In genomic region chr2:73162856-73163521, GRCh38 we compare ENCODE assay signal across 18 cellular contexts. TPM values are rescaled to one million over a fixed set of nuclear protein-coding genes. Genes with fewer than 3 reads are reported as not detected.
"Had no signal": no experiment of that assay in that cellular context is flagged by ENCODE, and none has a peak within 500 bp of the region (broad histone marks: within the 10 kb centered on the region; RNA-seq: fewer than 3 reads in every experiment).

No MANE protein-coding gene starts in this region.

- H3K36me3 Mint-ChIP-seq: memory B cell; natural killer cell treated with Interleukin-12 subunit alpha and Interleukin-12 subunit beta and Interleukin-15 and Interleukin-18, amount 100 ng/mL, for 72 hours; neural progenitor cell had no signal

- H3K27me3 ChIP-seq: colonic mucosa, ovary, right atrium auricular region, tibial nerve, vagina had no signal

- H3K36me3 ChIP-seq: colonic mucosa, heart left ventricle, left ventricle myocardium inferior, lower lobe of right lung, neural progenitor cell, ovary, right atrium auricular region, tibial nerve, upper lobe of right lung, vagina had no signal

- H3K9me3 Mint-ChIP-seq: memory B cell; natural killer cell treated with Interleukin-12 subunit alpha and Interleukin-12 subunit beta and Interleukin-15 and Interleukin-18, amount 100 ng/mL, for 72 hours; neural progenitor cell had no signal

- H3K27ac ChIP-seq: colonic mucosa, heart left ventricle, left ventricle myocardium inferior, lower lobe of right lung, neural progenitor cell, ovary, right atrium auricular region, tibial nerve, upper lobe of right lung, vagina had no signal

- H3K4me1 ChIP-seq: colonic mucosa, heart left ventricle, left ventricle myocardium inferior, lower lobe of right lung, neural progenitor cell, right atrium auricular region, tibial nerve, upper lobe of right lung, vagina had no signal

- H3K27ac Mint-ChIP-seq: memory B cell had no signal

- H3K9me3 ChIP-seq: colonic mucosa, heart left ventricle, left ventricle myocardium inferior, lower lobe of right lung, ovary, right atrium auricular region, tibial nerve, upper lobe of right lung, vagina had no signal

- H3K9ac ChIP-seq: neural progenitor cell had no signal

- H3K4me1 Mint-ChIP-seq: memory B cell had no signal

- H2AFZ ChIP-seq: neural progenitor cell had no signal

- H3K4me3 Mint-ChIP-seq: memory B cell; natural killer cell treated with Interleukin-12 subunit alpha and Interleukin-12 subunit beta and Interleukin-15 and Interleukin-18, amount 100 ng/mL, for 72 hours; neural progenitor cell had no signal

- H3K4me3 ChIP-seq: colonic mucosa, heart left ventricle, left ventricle myocardium inferior, lower lobe of right lung, neural progenitor cell, ovary, right atrium auricular region, tibial nerve, upper lobe of right lung, vagina had no signal

- H3K4me2 ChIP-seq: neural progenitor cell had no signal

RNA-seq across cellular contexts. Expression of gene NOTO, which starts 39.4 kb away (rescaled TPM):
- total RNA-seq: colonic mucosa; dermis microvascular lymphatic vessel endothelial cell; fibroblast of lung; frontal cortex; glomerular endothelial cell; heart left ventricle; left ventricle myocardium inferior; lower lobe of right lung; natural killer cell treated with Interleukin-12 subunit alpha and Interleukin-12 subunit beta and Interleukin-15 and Interleukin-18, amount 100 ng/mL, for 72 hours; ovary; posterior vena cava; right atrium auricular region; temporal lobe; tibial nerve; upper lobe of right lung; vagina had no signal
